Comparison of ENCODE assay signal across 2 cellular contexts in genomic region chr13:96673825-96674224, GRCh38.
TF ChIP-seq lines count a peak whose summit lies in the region.

No MANE protein-coding gene starts in this region.

TF ChIP-seq in HepG2, 621 proteins besides CTCF, POLR2A, EP300 and RAD21:
- TF ChIP-seq MAFK (conservative IDR thresholded peaks at IDR 0.05 in 1 of 2, IDR thresholded peaks at IDR 0.05 in 1 of 2; ENCODE audit: low read length in 2 of 2) (peak; percentile 32 to 52; a peak in 2 of 4 replicates), SIX1 (CRISPR knock-in tag; IDR thresholded peaks at IDR 0.05; ENCODE audit: borderline replicate concordance) (no peak), MAFF (IDR thresholded peaks at IDR 0.05; ENCODE audit: low read depth, low read length) (0 out of 2 replicates have a peak, but pooled peaks have one; percentile 31)

TF ChIP-seq in K562, 482 proteins besides CTCF, POLR2A, EP300 and RAD21:
- TF ChIP-seq C11orf30 (IDR thresholded peaks at IDR 0.05; ENCODE audit: low read depth) (0 out of 2 replicates have a peak, but pooled peaks have one; percentile 10), ZNF316 (IDR thresholded peaks at IDR 0.05) (peak; percentile 17; the same call in 1 of the 2 replicates), BCOR (IDR thresholded peaks at IDR 0.05) (no peak), MAFG (tag; conservative IDR thresholded peaks at IDR 0.05) (peak; percentile 68)
